ENCODE assay signal across 10 cellular contexts in genomic region chr3:151976211-151977050, GRCh38.
DNase-seq lines count a peak whose midpoint lies in the region; ATAC-seq and TF ChIP-seq lines count a peak whose summit lies in the region.
"Had no signal": no experiment of that assay in that cellular context is flagged by ENCODE, and none has a peak within 500 bp of the region (broad histone marks: within the 10 kb centered on the region; RNA-seq: fewer than 3 reads in every experiment).

No MANE protein-coding gene starts in this region.

- peaks cover 31% of the 10 kb centered on the region for H3K4me1 ChIP-seq in mesodermal cell (ENCODE audit: control insufficient read depth, insufficient read depth, low read length, poor library complexity, severe bottlenecking)
- H3K4me1 ChIP-seq in CD8-positive, alpha-beta T cell (ENCODE audit: insufficient read depth, low read length) = no peaks in the 10 kb centered on the region

- no peaks in the 10 kb centered on the region for H3K9me3 Mint-ChIP-seq in MCF 10A (ENCODE audit: unreplicated experiment)
- peaks cover 3% of the 10 kb centered on the region for H3K9me3 Mint-ChIP-seq in CD8-positive, alpha-beta T cell
- H3K9me3 Mint-ChIP-seq: stimulated activated naive B cell treated with anti-CD40 and anti-IgM and Interleukin-4, amounts not matched to agents 10 μg/mL and 1 μg/mL and 100 μg/mL, for 72 hours had no signal

- no peak overlapping the region for H3K4me3 Mint-ChIP-seq in MCF 10A (ENCODE audit: unreplicated experiment)
- no peak overlapping the region for H3K4me3 Mint-ChIP-seq in CD8-positive, alpha-beta T cell
- H3K4me3 Mint-ChIP-seq: stimulated activated naive B cell treated with anti-CD40 and anti-IgM and Interleukin-4, amounts not matched to agents 10 μg/mL and 1 μg/mL and 100 μg/mL, for 72 hours had no signal

- DNase-seq in DMS53 (lab: John Stamatoyannopoulos, UW) (peak; percentile 45), MG63 (peak; percentile 62), MCF 10A (ENCODE audit: unreplicated experiment) (peak; percentile 87), putamen (ENCODE audit: low spot score) (no peak), erythroblast (lab: John Stamatoyannopoulos, UW) (no peak)
- no peak for DNase-seq in CD8-positive, alpha-beta T cell
- DNase-seq: effector CD8-positive, alpha-beta T cell; stimulated activated naive B cell treated with anti-CD40 and anti-IgM and Interleukin-4, amounts not matched to agents 10 μg/mL and 1 μg/mL and 100 μg/mL, for 72 hours had no signal

- peak overlapping the region; percentile 16 for H3K4me3 ChIP-seq in MG63
- H3K4me3 ChIP-seq in mesodermal cell (ENCODE audit: extremely low read depth, insufficient read depth, low read length, poor library complexity, severe bottlenecking) = no peak overlapping the region
- H3K4me3 ChIP-seq in CD8-positive, alpha-beta T cell (ENCODE audit: low read depth, low read length) = no peak overlapping the region

- WGBS in mesodermal cell (ENCODE audit: insufficient coverage in 2 of 2), 2 experiments = 83 to 91% methylated on average over 3 of the region's 3 CpGs

- peak overlapping the region; percentile 72 for H3K27ac ChIP-seq in mesodermal cell (ENCODE audit: low read depth, low read length, severe bottlenecking)
- H3K27ac ChIP-seq in CD8-positive, alpha-beta T cell (ENCODE audit: low read depth, low read length) = no peak overlapping the region

- no peaks in the 10 kb centered on the region for H3K36me3 ChIP-seq in MG63
- no peaks in the 10 kb centered on the region for H3K36me3 ChIP-seq in mesodermal cell (ENCODE audit: control insufficient read depth, insufficient read depth, low read length)
- H3K36me3 ChIP-seq in CD8-positive, alpha-beta T cell (ENCODE audit: insufficient read depth, low read length) = no peaks in the 10 kb centered on the region

- no TSS peak for BruUV-seq in MCF 10A (replicated peaks; lab: Mats Ljungman, UMichigan)

- no peak for ATAC-seq in CD8-positive, alpha-beta T cell
- no peak for ATAC-seq in HG02884 (IDR thresholded peaks at IDR 0.05; ENCODE audit: unreplicated experiment)

- POLR2A ChIA-PET in MCF 10A (lab: Yijun Ruan, JAX) = interaction anchor here (0.6 kb wide), 1 partner anchor 513 kb away, joined by 3 read pairs; no protein-coding TSS in a partner anchor
- POLR2A ChIA-PET in CD8-positive, alpha-beta T cell (lab: Charles Lee) = no interaction called here

- no peak for TF ChIP-seq CTCF in MCF 10A (IDR thresholded peaks at IDR 0.05; ENCODE audit: unreplicated experiment)
- TF ChIP-seq CTCF in CD8-positive, alpha-beta T cell (IDR thresholded peaks at IDR 0.05) = no peak

- H3K4me1 Mint-ChIP-seq in MCF 10A (ENCODE audit: insufficient read depth, unreplicated experiment) = peaks cover 13% of the 10 kb centered on the region
- peaks cover 4% of the 10 kb centered on the region for H3K4me1 Mint-ChIP-seq in CD8-positive, alpha-beta T cell (ENCODE audit: low read depth)
- H3K4me1 Mint-ChIP-seq: stimulated activated naive B cell treated with anti-CD40 and anti-IgM and Interleukin-4, amounts not matched to agents 10 μg/mL and 1 μg/mL and 100 μg/mL, for 72 hours had no signal

- no peaks in the 10 kb centered on the region for H3K36me3 Mint-ChIP-seq in MCF 10A (ENCODE audit: insufficient read depth, unreplicated experiment)
- H3K36me3 Mint-ChIP-seq in CD8-positive, alpha-beta T cell = no peaks in the 10 kb centered on the region

- TF ChIP-seq POLR2A in erythroblast (IDR thresholded peaks at IDR 0.05; ENCODE audit: low read length) = no peak

- CTCF ChIA-PET in MCF 10A (lab: Yijun Ruan, JAX) = interaction anchor here (0.7 to 1.0 kb wide), 3 partner anchors 26 to 1645 kb away, joined by 3 to 4 read pairs (median 3); no protein-coding TSS in a partner anchor
- CTCF ChIA-PET in CD8-positive, alpha-beta T cell (lab: Charles Lee) = no interaction called here

- intact Hi-C loops in MCF 10A (cut with micrococcal nuclease) = no loop called here
- intact Hi-C loops in CD8-positive, alpha-beta T cell (cut with DNase I, micrococcal nuclease) = no loop called here

- H3K27me3 ChIP-seq in MG63 = no peaks in the 10 kb centered on the region
- H3K27me3 ChIP-seq in CD8-positive, alpha-beta T cell (ENCODE audit: insufficient read depth, low read length) = no peaks in the 10 kb centered on the region

- H3K27me3 Mint-ChIP-seq in MCF 10A (ENCODE audit: insufficient read depth, unreplicated experiment) = no peaks in the 10 kb centered on the region
- no peaks in the 10 kb centered on the region for H3K27me3 Mint-ChIP-seq in CD8-positive, alpha-beta T cell (ENCODE audit: low read depth)
- H3K27me3 Mint-ChIP-seq: stimulated activated naive B cell treated with anti-CD40 and anti-IgM and Interleukin-4, amounts not matched to agents 10 μg/mL and 1 μg/mL and 100 μg/mL, for 72 hours had no signal

- H3K9me3 ChIP-seq in MG63 (no peaks in the 10 kb centered on the region), mesodermal cell (ENCODE audit: control insufficient read depth, low read length) (no peaks in the 10 kb centered on the region)
- no peaks in the 10 kb centered on the region for H3K9me3 ChIP-seq in CD8-positive, alpha-beta T cell (ENCODE audit: low read length)

- peak overlapping the region; percentile 27 for H3K27ac Mint-ChIP-seq in MCF 10A (ENCODE audit: low read depth, unreplicated experiment)
- no peak overlapping the region for H3K27ac Mint-ChIP-seq in CD8-positive, alpha-beta T cell
- H3K27ac Mint-ChIP-seq: stimulated activated naive B cell treated with anti-CD40 and anti-IgM and Interleukin-4, amounts not matched to agents 10 μg/mL and 1 μg/mL and 100 μg/mL, for 72 hours had no signal

Comparison
In these comparisons a context has a peak if more than half of its experiments do, and no peak if none do; other contexts are left out.
1. DNase-seq: peak in DMS53 (single experiment), MG63 (single experiment) and MCF 10A (single experiment); none in putamen (single experiment), erythroblast (0 of 2) and CD8-positive, alpha-beta T cell (0 of 7).